14 cellular contexts compared by ENCODE assay signal in the genomic region with DNA sequence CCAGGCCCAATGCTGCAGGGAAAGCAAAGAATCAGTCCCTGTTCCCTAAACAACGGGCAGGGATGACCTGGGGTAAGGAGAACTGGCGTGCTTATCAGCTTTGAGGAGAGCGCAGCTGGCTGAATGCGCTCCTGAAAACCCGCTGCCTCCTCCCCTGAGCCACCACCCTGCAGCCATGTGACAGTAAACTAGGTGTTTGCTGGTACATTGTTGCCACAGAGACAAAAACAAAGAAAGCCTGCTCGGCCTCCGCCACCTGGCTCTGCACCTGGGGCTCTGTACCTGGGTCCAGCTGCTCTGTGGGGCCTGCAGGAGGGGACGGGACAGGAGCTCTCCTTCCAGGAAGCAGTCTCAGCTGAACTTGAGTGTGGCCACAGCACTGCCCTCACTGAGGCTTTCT. TPM values are rescaled to one million over a fixed set of nuclear protein-coding genes. Genes with fewer than 3 reads are reported as not detected.
DNase-seq lines count a peak whose midpoint lies in the region; ATAC-seq lines count a peak whose summit lies in the region.
"Had no signal": no experiment of that assay in that cellular context is flagged by ENCODE, and none has a peak within 500 bp of the region (broad histone marks: within the 10 kb centered on the region; RNA-seq: fewer than 3 reads in every experiment).

No MANE protein-coding gene starts in this region.

- H3K27ac ChIP-seq in mucosa of rectum (ENCODE audit: low read depth in 2 of 2, low read length in 2 of 2): peak overlapping the region; percentile 67 to 82
- H3K27ac ChIP-seq: brain microvascular endothelial cell, RWPE1 had no signal

- H3K36me3 Mint-ChIP-seq in T-cell: peaks cover 8% of the 10 kb centered on the region

- no peaks in the 10 kb centered on the region for H3K27me3 ChIP-seq in H7 (ENCODE audit: control insufficient read depth, insufficient read depth, low read length)
- H3K27me3 ChIP-seq in mucosa of rectum (ENCODE audit: control insufficient read depth in 2 of 2, insufficient read depth in 2 of 2, low read length in 2 of 2): no peaks in the 10 kb centered on the region
- H3K27me3 ChIP-seq: BE2C had no signal

- H3K27me3 Mint-ChIP-seq in T-cell: no peaks in the 10 kb centered on the region
- H3K27me3 Mint-ChIP-seq: naive thymus-derived CD8-positive, alpha-beta T cell had no signal

- peaks cover 13 to 49% of the 10 kb centered on the region in 2 donors for H3K4me1 ChIP-seq in mucosa of rectum (ENCODE audit: control insufficient read depth in 2 of 2, insufficient read depth in 2 of 2, low read length in 2 of 2)
- H3K4me1 ChIP-seq: BE2C had no signal

- H3K4me3 ChIP-seq in H7 (ENCODE audit: insufficient read depth, low read depth, low read length): no peak overlapping the region
- no peak overlapping the region for H3K4me3 ChIP-seq in mucosa of rectum (ENCODE audit: low read length in 2 of 2)

- H3K9me3 ChIP-seq in mucosa of rectum (ENCODE audit: control insufficient read depth in 2 of 2, low read length in 2 of 2): no peaks in the 10 kb centered on the region
- H3K9me3 ChIP-seq: BE2C had no signal

- H3K36me3 ChIP-seq in H7 (replicated peaks; ENCODE audit: control insufficient read depth, insufficient read depth, low read length): no peaks in the 10 kb centered on the region
- no peaks in the 10 kb centered on the region for H3K36me3 ChIP-seq in mucosa of rectum (ENCODE audit: control insufficient read depth in 2 of 2, insufficient read depth in 2 of 2, low read length in 2 of 2)
- H3K36me3 ChIP-seq: BE2C, brain microvascular endothelial cell had no signal

- no peak overlapping the region for H3K4me3 Mint-ChIP-seq in T-cell
- H3K4me3 Mint-ChIP-seq: naive thymus-derived CD8-positive, alpha-beta T cell had no signal

- peaks cover 0 to 2% (median 0%) of the 10 kb centered on the region in 3 donors for H3K4me1 Mint-ChIP-seq in T-cell

- H3K9me3 Mint-ChIP-seq in T-cell: no peaks in the 10 kb centered on the region

- peak; percentile 86 for DNase-seq in H7
- DNase-seq in NCI-H2081 treated with DMSO at 0.1 percent for 48 hours (lab: John Stamatoyannopoulos, UW): peak; percentile 87
- peak; percentile 93 for DNase-seq in SW480 (ENCODE audit: low spot score)
- no peak for DNase-seq in effector CD8-positive, alpha-beta T cell (lab: John Stamatoyannopoulos, UW)
- no peak for DNase-seq in T-cell
- DNase-seq: activated CD4-positive, CD25-positive, alpha-beta regulatory T cell; BE2C; brain microvascular endothelial cell; naive thymus-derived CD8-positive, alpha-beta T cell had no signal

- CTCF ChIA-PET in T-cell (lab: Charles Lee): no interaction called here

- ATAC-seq in GM21576 (IDR thresholded peaks at IDR 0.05; ENCODE audit: unreplicated experiment) (no peak), T-cell (replicated peaks in 1 of 4) (no peak), HG03457 (IDR thresholded peaks at IDR 0.05; ENCODE audit: unreplicated experiment) (no peak)
- ATAC-seq: HCT116; naive thymus-derived CD8-positive, alpha-beta T cell had no signal

- POLR2A ChIA-PET in T-cell (lab: Charles Lee): no interaction called here

- H3K9ac ChIP-seq in mucosa of rectum (ENCODE audit: low read depth in 1 of 2, low read length in 2 of 2): peak overlapping the region in 1 of 2 donors; percentile 51

- no peak overlapping the region for H3K27ac Mint-ChIP-seq in T-cell
- H3K27ac Mint-ChIP-seq: naive thymus-derived CD8-positive, alpha-beta T cell had no signal

RNA-seq across cellular contexts. Expression of a gene that starts 21.8 kb away (rescaled TPM):
- total RNA-seq in H7 (2014; rRNA removed; shearing (Covaris generic)): 21.2 and 21.3 TPM in 2 replicates
- 10 to 100 TPM; 18.2 to 30.0 (median 24.7) TPM for total RNA-seq in T-cell

Comparison
In these comparisons a context has a peak if more than half of its experiments do, and no peak if none do; other contexts are left out.
1. DNase-seq: peak in H7 (single experiment), NCI-H2081 treated with DMSO at 0.1 percent for 48 hours (single experiment) and SW480 (single experiment); none in effector CD8-positive, alpha-beta T cell (single experiment) and T-cell (0 of 34).